ENCODE assay signal across 15 cellular contexts in the genomic region with DNA sequence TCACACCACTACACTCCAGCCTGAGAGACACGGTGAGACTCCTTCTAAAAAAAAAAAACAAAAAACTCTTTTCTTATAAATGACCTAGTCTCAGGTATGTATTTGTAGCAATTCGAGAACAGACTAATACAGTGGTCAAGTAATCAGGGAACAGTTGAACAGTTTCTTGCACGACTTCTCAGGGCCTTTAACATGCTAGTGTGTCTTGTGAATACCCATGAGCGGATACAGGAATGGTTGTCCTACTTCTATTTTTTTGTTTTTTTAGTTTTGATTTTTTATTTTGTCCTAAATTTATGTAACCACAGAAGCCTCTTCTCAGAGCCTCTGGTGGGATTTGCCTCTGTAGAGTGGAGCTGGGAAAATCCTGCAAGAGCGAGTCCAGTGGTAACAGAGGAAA.
DNase-seq lines count a peak whose midpoint lies in the region; ATAC-seq and TF ChIP-seq lines count a peak whose summit lies in the region.
"Had no signal": no experiment of that assay in that cellular context is flagged by ENCODE, and none has a peak within 500 bp of the region (broad histone marks: within the 10 kb centered on the region; RNA-seq: fewer than 3 reads in every experiment).

No MANE protein-coding gene starts in this region.

- intact Hi-C loops in psoas muscle (cut with DNase I), result loop anchor here in 1 of 2 donors (5.0 kb wide), 1 partner anchor 49 kb away; no protein-coding TSS in a partner anchor

- no peaks in the 10 kb centered on the region for H3K36me3 ChIP-seq in ACC112 (ENCODE audit: insufficient read depth, low read length)
- H3K36me3 ChIP-seq in GM23338 (ENCODE audit: insufficient read depth), result no peaks in the 10 kb centered on the region
- no peaks in the 10 kb centered on the region for H3K36me3 ChIP-seq in RWPE2 (ENCODE audit: low read depth)
- no peaks in the 10 kb centered on the region for H3K36me3 ChIP-seq in psoas muscle (ENCODE audit: insufficient read depth in 1 of 2, low read depth in 1 of 2)
- H3K36me3 ChIP-seq: SJSA1 had no signal

- H3K4me1 Mint-ChIP-seq in GM23338, result peaks cover 14% of the 10 kb centered on the region
- H3K4me1 Mint-ChIP-seq: CD8-positive, alpha-beta memory T cell had no signal

- no peaks in the 10 kb centered on the region for H3K9me2 ChIP-seq in GM23338 (ENCODE audit: insufficient read depth)

- in situ Hi-C loops in KBM-7 (cut with MboI; ENCODE audit: low pct_unique_long_range_greater_than_20kb, low sequenced_read_pairs), result no loop called here

- H3K27ac ChIP-seq in ACC112 (ENCODE audit: low read depth, low read length) (0 out of 2 replicates have a peak overlapping the region, but pooled peaks have one; percentile 13), GM23338 (ENCODE audit: low read depth) (no peak overlapping the region), RWPE2 (ENCODE audit: poor library complexity, severe bottlenecking) (peak overlapping the region; percentile 65), psoas muscle (peak overlapping the region; percentile 76)
- H3K27ac ChIP-seq: HL-60, SJSA1 had no signal

- H3K27me3 ChIP-seq in ACC112 (ENCODE audit: insufficient read depth, low read length), result no peaks in the 10 kb centered on the region
- H3K27me3 ChIP-seq in GM23338 (ENCODE audit: insufficient read depth), result no peaks in the 10 kb centered on the region
- no peaks in the 10 kb centered on the region for H3K27me3 ChIP-seq in RWPE2 (ENCODE audit: insufficient read depth, poor library complexity, severe bottlenecking)
- H3K27me3 ChIP-seq in psoas muscle (ENCODE audit: insufficient read depth in 3 of 3, low read length in 2 of 3), result no peaks in the 10 kb centered on the region
- H3K27me3 ChIP-seq: SJSA1 had no signal

- no peaks in the 10 kb centered on the region for H3K9me3 ChIP-seq in RWPE2 (ENCODE audit: severe bottlenecking)
- no peaks in the 10 kb centered on the region for H3K9me3 ChIP-seq in psoas muscle
- H3K9me3 ChIP-seq: SJSA1 had no signal

- no peaks in the 10 kb centered on the region for H3K27me3 Mint-ChIP-seq in GM23338 (ENCODE audit: insufficient read depth, low read depth, poor library complexity)

- WGBS in psoas muscle, 3 donors, result 78 to 89% (median 85%) methylated on average over 5 of the region's 5 CpGs

- ATAC-seq in GM23338, result no peak
- ATAC-seq in RWPE2 (ENCODE audit: low read depth), result no peak
- ATAC-seq in psoas muscle, result no peak
- ATAC-seq in GM18867 (IDR thresholded peaks at IDR 0.05; ENCODE audit: unreplicated experiment), result no peak

- no peaks in the 10 kb centered on the region for H4K20me1 ChIP-seq in GM23338 (replicated peaks; ENCODE audit: insufficient read depth)

- no peak overlapping the region for H3K4me3 Mint-ChIP-seq in GM23338
- H3K4me3 Mint-ChIP-seq: CD8-positive, alpha-beta memory T cell had no signal

- TF ChIP-seq CTCF in GM23338 (conservative IDR thresholded peaks at IDR 0.05; ENCODE audit: low read depth in 2 of 2), result no peak
- no peak for TF ChIP-seq CTCF in RWPE2 (IDR thresholded peaks at IDR 0.05; ENCODE audit: poor library complexity, severe bottlenecking)
- TF ChIP-seq CTCF in psoas muscle (IDR thresholded peaks at IDR 0.05), result no peak

- H3K9me3 Mint-ChIP-seq in GM23338, result no peaks in the 10 kb centered on the region
- H3K9me3 Mint-ChIP-seq: CD8-positive, alpha-beta memory T cell had no signal

- DNase-seq in GM23338 (ENCODE audit: low spot score) (no peak), RWPE2 (ENCODE audit: low spot score) (no peak), psoas muscle (no peak), KBM-7 (no peak), AG20443 (ENCODE audit: low spot score) (no peak)
- DNase-seq: CD8-positive, alpha-beta memory T cell; NCI-H1417 treated with DMSO at 0.1 percent for 48 hours; NCI-H2029; NCI-H2171 treated with DMSO at 0.1 percent for 48 hours; NCI-H446 treated with DMSO at 0.1 percent for 48 hours; NK-92 treated with Interleukin-12 subunit alpha and Interleukin-12 subunit beta, amount 100 ng/mL, for 24 hours had no signal

- no peak overlapping the region for H3K4me2 ChIP-seq in GM23338

- H3K79me2 ChIP-seq in ACC112 (ENCODE audit: control insufficient read depth, insufficient read depth, low read length, unreplicated experiment) (no peaks in the 10 kb centered on the region), GM23338 (replicated peaks; ENCODE audit: insufficient read depth) (no peaks in the 10 kb centered on the region)

- H3K4me1 ChIP-seq in ACC112 (ENCODE audit: control insufficient read depth, insufficient read depth, low read length, unreplicated experiment) (peaks cover 21% of the 10 kb centered on the region), GM23338 (ENCODE audit: insufficient read depth) (no peaks in the 10 kb centered on the region), RWPE2 (ENCODE audit: insufficient read depth, poor library complexity, severe bottlenecking) (peaks cover 24% of the 10 kb centered on the region), psoas muscle (peaks cover 29% of the 10 kb centered on the region)
- H3K4me1 ChIP-seq: SJSA1 had no signal

- H2AFZ ChIP-seq in ACC112 (ENCODE audit: low read length, unreplicated experiment), result no peak overlapping the region
- H2AFZ ChIP-seq in GM23338, result no peak overlapping the region

- H3F3A ChIP-seq in GM23338 (replicated peaks; ENCODE audit: low read depth), result no peaks in the 10 kb centered on the region

- H3K27ac Mint-ChIP-seq in GM23338, result peak overlapping the region; percentile 66; the same call in 1 of the 2 replicates
- H3K27ac Mint-ChIP-seq: CD8-positive, alpha-beta memory T cell had no signal

- no peak overlapping the region for H3K4me3 ChIP-seq in ACC112 (ENCODE audit: low read depth, low read length)
- H3K4me3 ChIP-seq in GM23338, result no peak overlapping the region
- H3K4me3 ChIP-seq in RWPE2 (ENCODE audit: severe bottlenecking), result no peak overlapping the region
- no peak overlapping the region for H3K4me3 ChIP-seq in psoas muscle
- H3K4me3 ChIP-seq: SJSA1 had no signal

- no peaks in the 10 kb centered on the region for H3K36me3 Mint-ChIP-seq in GM23338 (ENCODE audit: low read depth)
- H3K36me3 Mint-ChIP-seq: CD8-positive, alpha-beta memory T cell had no signal

TF ChIP-seq in GM23338, 12 proteins besides CTCF, POLR2A, EP300 and RAD21 (continues in another document):
- TF ChIP-seq, protein P1, sequence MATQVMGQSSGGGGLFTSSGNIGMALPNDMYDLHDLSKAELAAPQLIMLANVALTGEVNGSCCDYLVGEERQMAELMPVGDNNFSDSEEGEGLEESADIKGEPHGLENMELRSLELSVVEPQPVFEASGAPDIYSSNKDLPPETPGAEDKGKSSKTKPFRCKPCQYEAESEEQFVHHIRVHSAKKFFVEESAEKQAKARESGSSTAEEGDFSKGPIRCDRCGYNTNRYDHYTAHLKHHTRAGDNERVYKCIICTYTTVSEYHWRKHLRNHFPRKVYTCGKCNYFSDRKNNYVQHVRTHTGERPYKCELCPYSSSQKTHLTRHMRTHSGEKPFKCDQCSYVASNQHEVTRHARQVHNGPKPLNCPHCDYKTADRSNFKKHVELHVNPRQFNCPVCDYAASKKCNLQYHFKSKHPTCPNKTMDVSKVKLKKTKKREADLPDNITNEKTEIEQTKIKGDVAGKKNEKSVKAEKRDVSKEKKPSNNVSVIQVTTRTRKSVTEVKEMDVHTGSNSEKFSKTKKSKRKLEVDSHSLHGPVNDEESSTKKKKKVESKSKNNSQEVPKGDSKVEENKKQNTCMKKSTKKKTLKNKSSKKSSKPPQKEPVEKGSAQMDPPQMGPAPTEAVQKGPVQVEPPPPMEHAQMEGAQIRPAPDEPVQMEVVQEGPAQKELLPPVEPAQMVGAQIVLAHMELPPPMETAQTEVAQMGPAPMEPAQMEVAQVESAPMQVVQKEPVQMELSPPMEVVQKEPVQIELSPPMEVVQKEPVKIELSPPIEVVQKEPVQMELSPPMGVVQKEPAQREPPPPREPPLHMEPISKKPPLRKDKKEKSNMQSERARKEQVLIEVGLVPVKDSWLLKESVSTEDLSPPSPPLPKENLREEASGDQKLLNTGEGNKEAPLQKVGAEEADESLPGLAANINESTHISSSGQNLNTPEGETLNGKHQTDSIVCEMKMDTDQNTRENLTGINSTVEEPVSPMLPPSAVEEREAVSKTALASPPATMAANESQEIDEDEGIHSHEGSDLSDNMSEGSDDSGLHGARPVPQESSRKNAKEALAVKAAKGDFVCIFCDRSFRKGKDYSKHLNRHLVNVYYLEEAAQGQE (IDR thresholded peaks at IDR 0.05; ENCODE audit: unreplicated experiment), result no peak
- TF ChIP-seq JUNB (IDR thresholded peaks at IDR 0.05; ENCODE audit: unreplicated experiment) (no peak), STAT1 (IDR thresholded peaks at IDR 0.05; ENCODE audit: unreplicated experiment) (no peak), ZNF331 (CRISPR knock-in tag; IDR thresholded peaks at IDR 0.05; ENCODE audit: low read depth) (no peak), POLR2AphosphoS5 (IDR thresholded peaks at IDR 0.05; ENCODE audit: low read depth) (no peak), EZH2 (IDR thresholded peaks at IDR 0.05; ENCODE audit: low read depth, unreplicated experiment) (no peak)
